9 cellular contexts compared by ENCODE assay signal in the genomic region with DNA sequence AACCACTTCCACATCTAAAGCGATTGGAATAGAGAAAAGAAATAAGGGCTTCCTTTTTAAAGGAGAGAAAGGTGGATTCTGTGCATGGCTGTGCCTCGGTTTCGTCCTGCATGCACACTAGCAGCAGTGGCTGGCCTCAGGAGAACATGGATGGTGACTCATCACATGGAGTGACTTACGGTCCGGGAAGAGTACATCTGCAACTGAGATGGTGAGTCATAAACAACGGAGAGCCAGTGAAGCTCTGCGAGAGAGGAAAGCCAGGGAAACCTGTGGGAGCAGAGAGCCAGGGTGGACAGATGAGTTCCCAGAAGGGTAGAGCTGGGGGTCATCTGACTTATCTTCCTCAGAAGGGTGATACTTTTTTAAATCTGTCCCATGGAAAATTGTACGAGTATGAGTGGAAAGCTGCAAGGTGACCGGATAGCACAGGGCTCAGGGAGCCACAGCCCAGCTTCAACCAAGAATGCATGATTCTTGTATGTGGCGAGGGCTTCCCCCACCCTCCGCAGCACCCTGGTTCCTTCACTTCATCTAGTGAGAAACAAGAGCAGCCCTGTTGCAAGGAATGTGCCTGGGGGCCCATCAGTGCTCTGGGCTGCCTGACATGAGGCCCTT.
A peak's percentile ranks its signal among the peaks of the same experiment; 100 is the strongest.
DNase-seq lines count a peak whose midpoint lies in the region; ATAC-seq and TF ChIP-seq lines count a peak whose summit lies in the region.
"Had no signal": no experiment of that assay in that cellular context is flagged by ENCODE, and none has a peak within 500 bp of the region (broad histone marks: within the 10 kb centered on the region; RNA-seq: fewer than 3 reads in every experiment).

No MANE protein-coding gene starts in this region.

- DNase-seq in ELR (ENCODE audit: low read depth) (peak; percentile 99), T1000 (lab: John Stamatoyannopoulos, UW) (peak; percentile 50), glutamatergic neuron (no peak)
- DNase-seq in CD4-positive, alpha-beta memory T cell = no peak
- DNase-seq in activated naive CD4-positive, alpha-beta T cell treated with anti-CD3 and anti-CD28 coated beads, Interleukin-2, amount 10 ng/mL, durations not matched to agents 7 days and 5 days = no peak
- DNase-seq in CD8-positive, alpha-beta memory T cell = no peak

- peak overlapping the region; percentile 41 for H3K4me2 ChIP-seq in skeletal muscle satellite cell (ENCODE audit: low read length)

- no peak overlapping the region for H3K27ac ChIP-seq in CD4-positive, alpha-beta memory T cell (ENCODE audit: low read depth, low read length)
- no peak overlapping the region for H3K27ac ChIP-seq in CD8-positive, alpha-beta memory T cell (ENCODE audit: low read depth, low read length)

- POLR2A ChIA-PET in CD4-positive, alpha-beta memory T cell (lab: Charles Lee; ENCODE audit: partially characterized antibody) = no interaction called here
- POLR2A ChIA-PET in CD8-positive, alpha-beta memory T cell (lab: Charles Lee) = no interaction called here

- H3K4me1 Mint-ChIP-seq in glutamatergic neuron (ENCODE audit: low read depth, unreplicated experiment) = peaks cover 35% of the 10 kb centered on the region
- peaks cover 0 to 2% (median 0%) of the 10 kb centered on the region in 4 donors for H3K4me1 Mint-ChIP-seq in CD4-positive, alpha-beta memory T cell
- H3K4me1 Mint-ChIP-seq in activated naive CD4-positive, alpha-beta T cell treated with anti-CD3 and anti-CD28 coated beads, Interleukin-2, amount 10 ng/mL, durations not matched to agents 7 days and 5 days = no peaks in the 10 kb centered on the region
- H3K4me1 Mint-ChIP-seq in CD8-positive, alpha-beta memory T cell = peaks cover 0 to 4% (median 3%) of the 10 kb centered on the region in 3 donors

- peak overlapping the region; percentile 66 for H3K9ac ChIP-seq in skeletal muscle satellite cell (ENCODE audit: low read depth, low read length)

- H3K27me3 ChIP-seq in skeletal muscle satellite cell (ENCODE audit: control insufficient read depth, insufficient read depth, low read length) = no peaks in the 10 kb centered on the region
- no peaks in the 10 kb centered on the region for H3K27me3 ChIP-seq in CD4-positive, alpha-beta memory T cell (ENCODE audit: insufficient read depth, low read length)
- no peaks in the 10 kb centered on the region for H3K27me3 ChIP-seq in CD8-positive, alpha-beta memory T cell (ENCODE audit: insufficient read depth, low read length, poor library complexity, severe bottlenecking)

- peak overlapping the region; percentile 59 for H3K4me3 Mint-ChIP-seq in glutamatergic neuron (ENCODE audit: unreplicated experiment)
- no peak overlapping the region for H3K4me3 Mint-ChIP-seq in CD4-positive, alpha-beta memory T cell
- H3K4me3 Mint-ChIP-seq in activated naive CD4-positive, alpha-beta T cell treated with anti-CD3 and anti-CD28 coated beads, Interleukin-2, amount 10 ng/mL, durations not matched to agents 7 days and 5 days = no peak overlapping the region
- no peak overlapping the region for H3K4me3 Mint-ChIP-seq in CD8-positive, alpha-beta memory T cell
- H3K4me3 Mint-ChIP-seq: memory B cell had no signal

- CTCF ChIA-PET in CD4-positive, alpha-beta memory T cell (lab: Charles Lee; ENCODE audit: partially characterized antibody) = no interaction called here
- CTCF ChIA-PET in activated naive CD4-positive, alpha-beta T cell treated with anti-CD3 and anti-CD28 coated beads, Interleukin-2, amount 10 ng/mL, durations not matched to agents 7 days and 5 days (lab: Charles Lee) = no interaction called here
- CTCF ChIA-PET in CD8-positive, alpha-beta memory T cell (lab: Charles Lee) = no interaction called here

- ATAC-seq in GM21423 (IDR thresholded peaks at IDR 0.05; ENCODE audit: unreplicated experiment) = no peak

- H3K4me1 ChIP-seq in skeletal muscle satellite cell (ENCODE audit: control insufficient read depth, insufficient read depth, low read length) = peaks cover 23% of the 10 kb centered on the region
- no peaks in the 10 kb centered on the region for H3K4me1 ChIP-seq in CD4-positive, alpha-beta memory T cell (ENCODE audit: insufficient read depth, low read length)
- no peaks in the 10 kb centered on the region for H3K4me1 ChIP-seq in CD8-positive, alpha-beta memory T cell (ENCODE audit: insufficient read depth, low read length)

- intact Hi-C loops in CD4-positive, alpha-beta memory T cell (cut with micrococcal nuclease) = no loop called here

- no peaks in the 10 kb centered on the region for H3K36me3 ChIP-seq in skeletal muscle satellite cell (ENCODE audit: insufficient read depth, low read length)
- no peaks in the 10 kb centered on the region for H3K36me3 ChIP-seq in CD4-positive, alpha-beta memory T cell (ENCODE audit: insufficient read depth, low read length)
- H3K36me3 ChIP-seq in CD8-positive, alpha-beta memory T cell (ENCODE audit: insufficient read depth, low read length) = no peaks in the 10 kb centered on the region

- peak overlapping the region; percentile 30 for H3K4me3 ChIP-seq in skeletal muscle satellite cell (ENCODE audit: low read length)
- H3K4me3 ChIP-seq in CD4-positive, alpha-beta memory T cell (ENCODE audit: low read length in 2 of 2) = no peak overlapping the region
- H3K4me3 ChIP-seq in CD8-positive, alpha-beta memory T cell (ENCODE audit: low read length) = no peak overlapping the region

- H3K27me3 Mint-ChIP-seq in glutamatergic neuron (ENCODE audit: unreplicated experiment) = no peaks in the 10 kb centered on the region
- H3K27me3 Mint-ChIP-seq in CD4-positive, alpha-beta memory T cell = peaks cover 3% of the 10 kb centered on the region in 2 donors
- peaks cover 26% of the 10 kb centered on the region for H3K27me3 Mint-ChIP-seq in activated naive CD4-positive, alpha-beta T cell treated with anti-CD3 and anti-CD28 coated beads, Interleukin-2, amount 10 ng/mL, durations not matched to agents 7 days and 5 days
- peaks cover 5 to 13% of the 10 kb centered on the region in 2 donors for H3K27me3 Mint-ChIP-seq in CD8-positive, alpha-beta memory T cell

- H3K36me3 Mint-ChIP-seq in glutamatergic neuron (ENCODE audit: unreplicated experiment) = no peaks in the 10 kb centered on the region
- H3K36me3 Mint-ChIP-seq in CD4-positive, alpha-beta memory T cell = no peaks in the 10 kb centered on the region
- no peaks in the 10 kb centered on the region for H3K36me3 Mint-ChIP-seq in activated naive CD4-positive, alpha-beta T cell treated with anti-CD3 and anti-CD28 coated beads, Interleukin-2, amount 10 ng/mL, durations not matched to agents 7 days and 5 days
- peaks cover 0 to 3% (median 2%) of the 10 kb centered on the region in 3 donors for H3K36me3 Mint-ChIP-seq in CD8-positive, alpha-beta memory T cell
- H3K36me3 Mint-ChIP-seq: memory B cell had no signal

- no peaks in the 10 kb centered on the region for H3K9me3 ChIP-seq in skeletal muscle satellite cell (replicated peaks; ENCODE audit: low read length)
- H3K9me3 ChIP-seq in CD4-positive, alpha-beta memory T cell (ENCODE audit: control insufficient read depth in 1 of 2, low read length in 2 of 2) = no peaks in the 10 kb centered on the region
- no peaks in the 10 kb centered on the region for H3K9me3 ChIP-seq in CD8-positive, alpha-beta memory T cell (ENCODE audit: low read length)

- peaks cover 8% of the 10 kb centered on the region for H3K9me3 Mint-ChIP-seq in glutamatergic neuron (ENCODE audit: unreplicated experiment)
- no peaks in the 10 kb centered on the region for H3K9me3 Mint-ChIP-seq in CD4-positive, alpha-beta memory T cell
- no peaks in the 10 kb centered on the region for H3K9me3 Mint-ChIP-seq in activated naive CD4-positive, alpha-beta T cell treated with anti-CD3 and anti-CD28 coated beads, Interleukin-2, amount 10 ng/mL, durations not matched to agents 7 days and 5 days
- H3K9me3 Mint-ChIP-seq in CD8-positive, alpha-beta memory T cell = no peaks in the 10 kb centered on the region
- H3K9me3 Mint-ChIP-seq: memory B cell had no signal

- no peak for TF ChIP-seq CTCF in glutamatergic neuron (IDR thresholded peaks at IDR 0.05; ENCODE audit: partially characterized antibody, unreplicated experiment)

- H3K27ac Mint-ChIP-seq in glutamatergic neuron (ENCODE audit: unreplicated experiment) = peak overlapping the region; percentile 99
- H3K27ac Mint-ChIP-seq in CD4-positive, alpha-beta memory T cell = no peak overlapping the region
- no peak overlapping the region for H3K27ac Mint-ChIP-seq in activated naive CD4-positive, alpha-beta T cell treated with anti-CD3 and anti-CD28 coated beads, Interleukin-2, amount 10 ng/mL, durations not matched to agents 7 days and 5 days
- no peak overlapping the region for H3K27ac Mint-ChIP-seq in CD8-positive, alpha-beta memory T cell
- H3K27ac Mint-ChIP-seq: memory B cell had no signal

Comparison
In these comparisons a context has a peak if more than half of its experiments do, and no peak if none do; other contexts are left out.
1. DNase-seq: peak in ELR (single experiment) and T1000 (single experiment); none in glutamatergic neuron (single experiment), CD4-positive, alpha-beta memory T cell (0 of 5), activated naive CD4-positive, alpha-beta T cell treated with anti-CD3 and anti-CD28 coated beads, Interleukin-2, amount 10 ng/mL, durations not matched to agents 7 days and 5 days (single experiment) and CD8-positive, alpha-beta memory T cell (0 of 5).